ENCODE assay signal across 9 cellular contexts in the genomic region with DNA sequence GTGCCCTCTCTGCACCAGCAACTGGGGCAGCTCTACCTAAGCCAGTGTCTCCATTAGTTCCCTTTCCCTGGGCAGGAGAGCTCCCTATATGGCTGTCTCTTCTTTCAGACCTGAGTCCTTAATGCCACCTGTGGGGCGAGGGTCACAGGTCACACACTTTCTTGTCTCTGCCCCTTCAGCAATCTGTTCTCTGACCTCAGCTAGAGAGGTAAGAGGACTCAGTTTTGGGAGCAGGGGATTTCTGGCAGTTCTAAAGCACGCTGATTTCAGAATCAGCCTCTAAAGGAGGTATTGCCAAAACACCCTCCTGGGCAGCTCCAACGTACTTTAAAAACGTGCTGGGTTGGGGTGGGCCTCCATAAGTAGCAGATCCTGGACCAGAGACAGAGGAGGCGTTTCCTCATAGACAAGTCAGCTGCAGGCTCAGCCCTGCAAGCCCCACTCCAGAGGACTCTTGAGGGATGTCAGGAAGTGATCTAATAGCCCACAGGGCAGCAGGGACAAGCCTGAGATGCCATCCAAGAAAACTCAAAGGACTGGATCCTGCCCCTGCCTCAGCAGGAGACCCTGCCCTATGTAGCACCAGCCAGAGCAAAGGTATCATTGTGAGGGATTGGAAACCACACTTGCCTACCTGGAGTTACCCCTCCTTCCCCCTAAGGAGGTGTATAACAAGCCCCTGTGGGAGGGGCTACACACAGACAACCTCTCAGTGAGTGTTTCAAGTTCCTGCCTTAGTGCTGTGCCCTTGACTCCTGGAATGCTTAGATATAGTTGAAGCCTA. TPM values are rescaled to one million over a fixed set of nuclear protein-coding genes. Genes with fewer than 3 reads are reported as not detected.
DNase-seq lines count a peak whose midpoint lies in the region; ATAC-seq and TF ChIP-seq lines count a peak whose summit lies in the region.
"Had no signal": no experiment of that assay in that cellular context is flagged by ENCODE, and none has a peak within 500 bp of the region (broad histone marks: within the 10 kb centered on the region; RNA-seq: fewer than 3 reads in every experiment).

No MANE protein-coding gene starts in this region.

- in situ Hi-C loops in mammary epithelial cell (cut with MboI; ENCODE audit: low sequenced_read_pairs in 2 of 2): loop anchor here (5.0 kb wide), 1 partner anchor 69 kb away; no protein-coding TSS in a partner anchor

- no peak for TF ChIP-seq POLR2A in vagina (IDR thresholded peaks at IDR 0.05)

- no TSS peak for BruUV-seq in mammary epithelial cell (replicated peaks; lab: Mats Ljungman, UMichigan)

- CTCF ChIA-PET in mammary epithelial cell (lab: Charles Lee; ENCODE audit: low non-redundant PET): no interaction called here

- no peak for TF ChIP-seq CTCF in mammary epithelial cell (conservative IDR thresholded peaks at IDR 0.05 in 1 of 2, IDR thresholded peaks at IDR 0.05 in 1 of 2; ENCODE audit: extremely low read depth in 1 of 2, insufficient read depth in 1 of 2, low read depth in 1 of 2, low read length in 2 of 2)
- TF ChIP-seq CTCF in left lung (IDR thresholded peaks at IDR 0.05): no peak
- TF ChIP-seq CTCF in vagina (IDR thresholded peaks at IDR 0.05): no peak

- WGBS in mammary epithelial cell (ENCODE audit: low coverage, missing lambda C conversion rate): 11% methylated on average over 4 of the region's 5 CpGs

- H3K79me2 ChIP-seq in mammary epithelial cell (ENCODE audit: insufficient read depth, low read length): peaks cover 99% of the 10 kb centered on the region

- H3K4me2 ChIP-seq in mammary epithelial cell (ENCODE audit: insufficient read depth, low read depth, low read length): peak overlapping the region; percentile 23

- H3K9ac ChIP-seq in mammary epithelial cell (ENCODE audit: insufficient read depth, low read length): no peak overlapping the region

- no peak overlapping the region for H2AFZ ChIP-seq in mammary epithelial cell (ENCODE audit: low read depth, low read length)

- H3K36me3 ChIP-seq in mammary epithelial cell (ENCODE audit: insufficient read depth, low read length) (no peaks in the 10 kb centered on the region), left lung (no peaks in the 10 kb centered on the region), vagina (no peaks in the 10 kb centered on the region)

- DNase-seq in DMS 273 (lab: John Stamatoyannopoulos, UW; ENCODE audit: unreplicated experiment) (peak; percentile 25), DMS 273 treated with DMSO at 0.1 percent for 48 hours (lab: John Stamatoyannopoulos, UW) (no peak), NCI-H2196 (lab: John Stamatoyannopoulos, UW; ENCODE audit: unreplicated experiment) (peak; percentile 60), mammary epithelial cell (peak; percentile 53), left lung (peak in 1 of 2 donors; percentile 77), vagina (ENCODE audit: extremely low spot score in 2 of 2) (no peak)
- no peak for DNase-seq in effector CD4-positive, alpha-beta T cell

- dilution Hi-C loops in mammary epithelial cell (cut with HindIII; ENCODE audit: low sequenced_read_pairs): no loop called here

- H3K4me1 ChIP-seq in mammary epithelial cell (ENCODE audit: insufficient read depth, low read length) (peaks cover 53% of the 10 kb centered on the region), left lung (peaks cover 98 to 100% of the 10 kb centered on the region in 2 donors), vagina (peaks cover 100% of the 10 kb centered on the region)

- H3K27me3 ChIP-seq in mammary epithelial cell (ENCODE audit: insufficient read depth, low read length): no peaks in the 10 kb centered on the region
- H3K27me3 ChIP-seq in left lung: no peaks in the 10 kb centered on the region
- no peaks in the 10 kb centered on the region for H3K27me3 ChIP-seq in vagina

- H3K9me3 ChIP-seq in mammary epithelial cell (replicated peaks; ENCODE audit: insufficient read depth, low read length) (no peaks in the 10 kb centered on the region), left lung (no peaks in the 10 kb centered on the region), vagina (no peaks in the 10 kb centered on the region)

- no peak overlapping the region for H3K4me3 ChIP-seq in mammary epithelial cell (replicated peaks in 1 of 3; ENCODE audit: insufficient read depth in 1 of 3, low read depth in 2 of 3, low read length in 3 of 3)
- H3K4me3 ChIP-seq in left lung: no peak overlapping the region
- peak overlapping the region; percentile 16 to 27 for H3K4me3 ChIP-seq in vagina

- peak; percentile 79 for ATAC-seq in left lung
- ATAC-seq in HG03097 (IDR thresholded peaks at IDR 0.05; ENCODE audit: low FRiP score, unreplicated experiment): no peak

- intact Hi-C loops in mammary epithelial cell (cut with micrococcal nuclease) (no loop called here), left lung (cut with DNase I) (no loop called here), vagina (cut with DNase I) (loop anchor here (10.0 kb wide), 1 partner anchor 63 kb away; the partner anchor contains the start of genes EEF1AKMT3 and METTL1)

- no peaks in the 10 kb centered on the region for H4K20me1 ChIP-seq in mammary epithelial cell (ENCODE audit: insufficient read depth, low read length)

- H3K27ac ChIP-seq in mammary epithelial cell (ENCODE audit: insufficient read depth, low read depth, low read length): peak overlapping the region; percentile 13
- H3K27ac ChIP-seq in left lung: peak overlapping the region; percentile 74 to 75
- H3K27ac ChIP-seq in vagina: peak overlapping the region; percentile 34
- H3K27ac ChIP-seq: 22Rv1 had no signal

RNA-seq across cellular contexts. Expression of gene CTDSP2, which starts 8.6 kb away (rescaled TPM):
- 10 to 100 TPM; 51.3 to 76.1 TPM for total RNA-seq in mammary epithelial cell
- 56.4 TPM for polyA plus RNA-seq in mammary epithelial cell
- polyA minus RNA-seq in mammary epithelial cell: 204 TPM
- total RNA-seq in left lung: 100 to 1,000 TPM; 179 to 210 TPM
- total RNA-seq in vagina: 108 TPM

RNA-seq across cellular contexts. Expression of gene AVIL, which starts 19.4 kb away (rescaled TPM):
- total RNA-seq in mammary epithelial cell (1 to 10 TPM; 1.8 to 2.5 TPM), left lung (10 to 100 TPM; 10.5 to 12.8 TPM), vagina (5.2 TPM)
- polyA plus RNA-seq in mammary epithelial cell: 0.40 TPM
- polyA minus RNA-seq in mammary epithelial cell: 3.3 TPM

RNA-seq across cellular contexts. Expression of gene TSFM, which starts 55.4 kb away (rescaled TPM):
- total RNA-seq in mammary epithelial cell: 10 to 100 TPM; 11.8 to 27.0 TPM
- polyA plus RNA-seq in mammary epithelial cell: 23.8 TPM
- 34.6 TPM for polyA minus RNA-seq in mammary epithelial cell
- 10 to 100 TPM; 25.6 to 26.2 TPM for total RNA-seq in left lung
- 17.9 TPM for total RNA-seq in vagina

Comparison
In these comparisons a context has a peak if more than half of its experiments do, and no peak if none do; other contexts are left out.
1. DNase-seq: peak in DMS 273 (single experiment), NCI-H2196 (single experiment) and mammary epithelial cell (single experiment); none in DMS 273 treated with DMSO at 0.1 percent for 48 hours (single experiment), vagina (0 of 2) and effector CD4-positive, alpha-beta T cell (single experiment).
2. H3K27ac ChIP-seq: peak in every context shown above with its lines; median percentile 74 in left lung; 34 in vagina; 13 in mammary epithelial cell.
3. H3K4me3 ChIP-seq: peak in vagina (2 of 2); none in mammary epithelial cell (0 of 3) and left lung (0 of 2).